Comparison of ENCODE assay signal across 12 cellular contexts in the genomic region with DNA sequence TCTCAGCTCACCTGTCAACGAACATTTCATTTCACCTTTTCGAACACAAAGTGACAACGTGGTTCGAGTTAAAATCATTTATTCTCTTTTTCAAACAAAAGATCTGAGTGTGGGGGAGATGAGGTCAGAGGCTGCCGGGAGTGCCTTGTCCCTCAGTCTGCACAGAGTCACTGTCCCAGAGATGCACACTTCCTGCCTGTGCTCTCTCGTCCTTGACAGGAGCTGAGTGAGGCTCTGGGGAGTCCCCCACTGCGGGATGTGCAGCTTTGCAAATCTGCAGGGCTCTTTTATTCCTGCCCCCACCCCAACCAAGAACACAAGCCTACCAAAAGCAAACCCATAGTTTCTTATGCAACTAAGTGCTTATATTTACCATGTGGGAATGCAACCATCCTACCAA.
A peak's percentile ranks its signal among the peaks of the same experiment; 100 is the strongest.
DNase-seq lines count a peak whose midpoint lies in the region; ATAC-seq lines count a peak whose summit lies in the region.
"Had no signal": no experiment of that assay in that cellular context is flagged by ENCODE, and none has a peak within 500 bp of the region (broad histone marks: within the 10 kb centered on the region; RNA-seq: fewer than 3 reads in every experiment).

No MANE protein-coding gene starts in this region.

- H3K4me3 Mint-ChIP-seq in stimulated activated naive B cell treated with anti-CD40 and anti-IgM and Interleukin-4, amounts not matched to agents 10 μg/mL and 1 μg/mL and 100 μg/mL, for 72 hours, result no peak overlapping the region
- no peak overlapping the region for H3K4me3 Mint-ChIP-seq in activated T-cell treated with anti-CD3 and anti-CD28 coated beads, Interleukin-2, amount 50 U/mL, for 24 hours
- H3K4me3 Mint-ChIP-seq: activated naive CD4-positive, alpha-beta T cell treated with anti-CD3 and anti-CD28 coated beads, Interleukin-2, amount 10 ng/mL, durations not matched to agents 7 days and 5 days; mesothelial cell of epicardium had no signal

- H3K27ac Mint-ChIP-seq in stimulated activated naive B cell treated with anti-CD40 and anti-IgM and Interleukin-4, amounts not matched to agents 10 μg/mL and 1 μg/mL and 100 μg/mL, for 72 hours, result no peak overlapping the region
- no peak overlapping the region for H3K27ac Mint-ChIP-seq in activated T-cell treated with anti-CD3 and anti-CD28 coated beads, Interleukin-2, amount 50 U/mL, for 24 hours
- H3K27ac Mint-ChIP-seq: activated naive CD4-positive, alpha-beta T cell treated with anti-CD3 and anti-CD28 coated beads, Interleukin-2, amount 10 ng/mL, durations not matched to agents 7 days and 5 days; mesothelial cell of epicardium had no signal

- DNase-seq in GM19238 (ENCODE audit: insufficient read length, low spot score) (peak; percentile 65), ecto neural progenitor cell (ENCODE audit: low spot score) (no peak), SHP77 treated with DMSO at 0.1 percent for 48 hours (lab: John Stamatoyannopoulos, UW) (no peak)
- DNase-seq in stimulated activated naive B cell treated with anti-CD40 and anti-IgM and Interleukin-4, amounts not matched to agents 10 μg/mL and 1 μg/mL and 100 μg/mL, for 72 hours, result peak; percentile 35
- DNase-seq in activated T-cell treated with anti-CD3 and anti-CD28 coated beads, Interleukin-2, amount 50 U/mL, for 24 hours, result no peak
- DNase-seq: activated naive CD4-positive, alpha-beta T cell treated with anti-CD3 and anti-CD28 coated beads, Interleukin-2, amount 10 ng/mL, durations not matched to agents 7 days and 5 days; dorsolateral prefrontal cortex; NCI-H1417 had no signal

- no peaks in the 10 kb centered on the region for H3K27me3 Mint-ChIP-seq in stimulated activated naive B cell treated with anti-CD40 and anti-IgM and Interleukin-4, amounts not matched to agents 10 μg/mL and 1 μg/mL and 100 μg/mL, for 72 hours
- H3K27me3 Mint-ChIP-seq in activated T-cell treated with anti-CD3 and anti-CD28 coated beads, Interleukin-2, amount 50 U/mL, for 24 hours, result peaks cover 3% of the 10 kb centered on the region

- H3K36me3 Mint-ChIP-seq in stimulated activated naive B cell treated with anti-CD40 and anti-IgM and Interleukin-4, amounts not matched to agents 10 μg/mL and 1 μg/mL and 100 μg/mL, for 72 hours, result peaks cover 2 to 6% of the 10 kb centered on the region in 2 donors
- H3K36me3 Mint-ChIP-seq in activated T-cell treated with anti-CD3 and anti-CD28 coated beads, Interleukin-2, amount 50 U/mL, for 24 hours (ENCODE audit: low read depth), result no peaks in the 10 kb centered on the region
- H3K36me3 Mint-ChIP-seq: activated naive CD4-positive, alpha-beta T cell treated with anti-CD3 and anti-CD28 coated beads, Interleukin-2, amount 10 ng/mL, durations not matched to agents 7 days and 5 days; mesothelial cell of epicardium had no signal

- H3K9me3 Mint-ChIP-seq in stimulated activated naive B cell treated with anti-CD40 and anti-IgM and Interleukin-4, amounts not matched to agents 10 μg/mL and 1 μg/mL and 100 μg/mL, for 72 hours, result peaks cover 9 to 11% of the 10 kb centered on the region in 2 donors
- H3K9me3 Mint-ChIP-seq in activated T-cell treated with anti-CD3 and anti-CD28 coated beads, Interleukin-2, amount 50 U/mL, for 24 hours, result peaks cover 7% of the 10 kb centered on the region

- ATAC-seq in HG02588 (IDR thresholded peaks at IDR 0.05; ENCODE audit: unreplicated experiment), result peak; percentile 98
- ATAC-seq in HG03378 (IDR thresholded peaks at IDR 0.05; ENCODE audit: unreplicated experiment), result peak; percentile 99
- peak; percentile 93 to 99 for ATAC-seq in stimulated activated naive B cell treated with anti-CD40 and anti-IgM and Interleukin-4, amounts not matched to agents 10 μg/mL and 1 μg/mL and 100 μg/mL, for 72 hours (replicated peaks)
- ATAC-seq: Panc1 had no signal

- peaks cover 18 to 30% of the 10 kb centered on the region in 2 donors for H3K4me1 Mint-ChIP-seq in stimulated activated naive B cell treated with anti-CD40 and anti-IgM and Interleukin-4, amounts not matched to agents 10 μg/mL and 1 μg/mL and 100 μg/mL, for 72 hours
- H3K4me1 Mint-ChIP-seq in activated T-cell treated with anti-CD3 and anti-CD28 coated beads, Interleukin-2, amount 50 U/mL, for 24 hours (ENCODE audit: low read depth), result no peaks in the 10 kb centered on the region
- H3K4me1 Mint-ChIP-seq: activated naive CD4-positive, alpha-beta T cell treated with anti-CD3 and anti-CD28 coated beads, Interleukin-2, amount 10 ng/mL, durations not matched to agents 7 days and 5 days had no signal

Comparison
In these comparisons a context has a peak if more than half of its experiments do, and no peak if none do; other contexts are left out.
1. DNase-seq: peak in GM19238 (single experiment) and stimulated activated naive B cell treated with anti-CD40 and anti-IgM and Interleukin-4, amounts not matched to agents 10 μg/mL and 1 μg/mL and 100 μg/mL, for 72 hours (single experiment); none in ecto neural progenitor cell (single experiment), SHP77 treated with DMSO at 0.1 percent for 48 hours (single experiment) and activated T-cell treated with anti-CD3 and anti-CD28 coated beads, Interleukin-2, amount 50 U/mL, for 24 hours (single experiment).
2. Peak in every context shown above with its lines, with median percentiles within 50 percentile points of each other: ATAC-seq.